19 cellular contexts compared by ENCODE assay signal in genomic region chr2:190458352-190459107, GRCh38. TPM values are rescaled to one million over a fixed set of nuclear protein-coding genes. Genes with fewer than 3 reads are reported as not detected.
DNase-seq lines count a peak whose midpoint lies in the region; ATAC-seq and TF ChIP-seq lines count a peak whose summit lies in the region.
"Had no signal": no experiment of that assay in that cellular context is flagged by ENCODE, and none has a peak within 500 bp of the region (broad histone marks: within the 10 kb centered on the region; RNA-seq: fewer than 3 reads in every experiment).

No MANE protein-coding gene starts in this region.

- H3K27ac Mint-ChIP-seq in CD4-positive, CD25-positive, alpha-beta regulatory T cell = peak overlapping the region in 2 of 3 donors; percentile 14 to 67
- peak overlapping the region; percentile 41 for H3K27ac Mint-ChIP-seq in chondrocyte (ENCODE audit: unreplicated experiment)

- no peaks in the 10 kb centered on the region for H3K27me3 ChIP-seq in CD4-positive, CD25-positive, alpha-beta regulatory T cell (ENCODE audit: control insufficient read depth, insufficient read depth, low read length)
- H3K27me3 ChIP-seq: BE2C had no signal

- ATAC-seq in CD4-positive, CD25-positive, alpha-beta regulatory T cell (ENCODE audit: low read depth in 2 of 2) = no peak
- ATAC-seq: A549, Panc1, SK-N-SH treated with all-trans-retinoic acid at 6 μM for 48 hours had no signal

- no peak overlapping the region for H3K4me3 Mint-ChIP-seq in CD4-positive, CD25-positive, alpha-beta regulatory T cell
- H3K4me3 Mint-ChIP-seq in chondrocyte (ENCODE audit: unreplicated experiment) = no peak overlapping the region

- H3K36me3 ChIP-seq in CD4-positive, CD25-positive, alpha-beta regulatory T cell (ENCODE audit: control insufficient read depth, insufficient read depth, low read length) = peaks cover 40% of the 10 kb centered on the region
- H3K36me3 ChIP-seq: BE2C had no signal

- H3K4me1 Mint-ChIP-seq in CD4-positive, CD25-positive, alpha-beta regulatory T cell = peaks cover 23 to 80% (median 50%) of the 10 kb centered on the region in 4 donors
- peaks cover 3% of the 10 kb centered on the region for H3K4me1 Mint-ChIP-seq in chondrocyte (ENCODE audit: low read depth)

- H3K4me3 ChIP-seq in CD4-positive, CD25-positive, alpha-beta regulatory T cell (ENCODE audit: low read depth, low read length) = peak overlapping the region; percentile 11
- H3K4me3 ChIP-seq: A549 had no signal

- no peaks in the 10 kb centered on the region for H3K27me3 Mint-ChIP-seq in CD4-positive, CD25-positive, alpha-beta regulatory T cell
- no peaks in the 10 kb centered on the region for H3K27me3 Mint-ChIP-seq in chondrocyte (ENCODE audit: low read depth)

- peaks cover 4% of the 10 kb centered on the region for H3K4me1 ChIP-seq in CD4-positive, CD25-positive, alpha-beta regulatory T cell (ENCODE audit: control insufficient read depth, insufficient read depth, low read length, poor library complexity, severe bottlenecking)
- H3K4me1 ChIP-seq: A549, Caco-2 had no signal

- peaks cover 0 to 3% of the 10 kb centered on the region in 2 experiments for H3K9me3 ChIP-seq in CD4-positive, CD25-positive, alpha-beta regulatory T cell (ENCODE audit: control insufficient read depth in 2 of 2, low read length in 2 of 2)
- H3K9me3 ChIP-seq: A549, BE2C, Caco-2 had no signal

- no peak for DNase-seq in CD4-positive, CD25-positive, alpha-beta regulatory T cell
- DNase-seq in DMS 273 (lab: John Stamatoyannopoulos, UW; ENCODE audit: unreplicated experiment) (peak; percentile 59), NCI-H524 (lab: John Stamatoyannopoulos, UW) (peak; percentile 9 to 57), chondrocyte (ENCODE audit: low spot score) (no peak), globus pallidus (ENCODE audit: low spot score) (no peak), NCI-H2196 treated with DMSO at 0.1 percent for 48 hours (lab: John Stamatoyannopoulos, UW; ENCODE audit: unreplicated experiment) (no peak), GM13976 (ENCODE audit: low spot score) (no peak)
- no peak for DNase-seq in stimulated activated CD4-positive, alpha-beta T cell treated with anti-CD3 and anti-CD28 coated beads, Interleukin-15, amount 100 ng/mL, for 24 hours
- DNase-seq: BE2C, Caco-2, DMS153, IMR-90, MV-4-11, NCI-H1105 treated with DMSO at 0.1 percent for 48 hours, NCI-H2081 treated with DMSO at 0.1 percent for 48 hours, NCI-H345 had no signal

- TF ChIP-seq CTCF in chondrocyte (IDR thresholded peaks at IDR 0.05) (no peak), GM13976 (IDR thresholded peaks at IDR 0.05; ENCODE audit: borderline replicate concordance, control extremely low read depth, extremely low read depth, insufficient read depth, missing control alignments) (no peak)

- in situ Hi-C loops in GM13976 (cut with MboI; ENCODE audit: low sequenced_read_pairs, unreplicated experiment) = no loop called here

- peaks cover 48% of the 10 kb centered on the region for H3K36me3 Mint-ChIP-seq in CD4-positive, CD25-positive, alpha-beta regulatory T cell
- H3K36me3 Mint-ChIP-seq in chondrocyte (ENCODE audit: low read depth) = peaks cover 2% of the 10 kb centered on the region

- no peak overlapping the region for H3K27ac ChIP-seq in CD4-positive, CD25-positive, alpha-beta regulatory T cell (ENCODE audit: insufficient read depth, low read length, poor library complexity, severe bottlenecking)
- H3K27ac ChIP-seq: A549 had no signal

- H3K9me3 Mint-ChIP-seq in CD4-positive, CD25-positive, alpha-beta regulatory T cell = peaks cover 0 to 4% (median 0%) of the 10 kb centered on the region in 7 donors
- H3K9me3 Mint-ChIP-seq in chondrocyte (ENCODE audit: low read depth) = no peaks in the 10 kb centered on the region

RNA-seq across cellular contexts. Expression of gene MFSD6, which starts 50.4 kb away (rescaled TPM):
- total RNA-seq in CD4-positive, CD25-positive, alpha-beta regulatory T cell = 67.1 TPM
- 10 to 100 TPM; 24.0 to 38.8 (median 27.2) TPM for polyA plus RNA-seq in CD4-positive, CD25-positive, alpha-beta regulatory T cell
- 5.9 to 8.4 TPM (median 6.9 TPM) in 3 replicates for total RNA-seq in chondrocyte

Comparison
In these comparisons a context has a peak if more than half of its experiments do, and no peak if none do; other contexts are left out.
1. DNase-seq: peak in DMS 273 (single experiment) and NCI-H524 (2 of 2); none in CD4-positive, CD25-positive, alpha-beta regulatory T cell (0 of 3), chondrocyte (single experiment), globus pallidus (single experiment), NCI-H2196 treated with DMSO at 0.1 percent for 48 hours (single experiment), stimulated activated CD4-positive, alpha-beta T cell treated with anti-CD3 and anti-CD28 coated beads, Interleukin-15, amount 100 ng/mL, for 24 hours (single experiment) and GM13976 (single experiment).